In the genomic region with DNA sequence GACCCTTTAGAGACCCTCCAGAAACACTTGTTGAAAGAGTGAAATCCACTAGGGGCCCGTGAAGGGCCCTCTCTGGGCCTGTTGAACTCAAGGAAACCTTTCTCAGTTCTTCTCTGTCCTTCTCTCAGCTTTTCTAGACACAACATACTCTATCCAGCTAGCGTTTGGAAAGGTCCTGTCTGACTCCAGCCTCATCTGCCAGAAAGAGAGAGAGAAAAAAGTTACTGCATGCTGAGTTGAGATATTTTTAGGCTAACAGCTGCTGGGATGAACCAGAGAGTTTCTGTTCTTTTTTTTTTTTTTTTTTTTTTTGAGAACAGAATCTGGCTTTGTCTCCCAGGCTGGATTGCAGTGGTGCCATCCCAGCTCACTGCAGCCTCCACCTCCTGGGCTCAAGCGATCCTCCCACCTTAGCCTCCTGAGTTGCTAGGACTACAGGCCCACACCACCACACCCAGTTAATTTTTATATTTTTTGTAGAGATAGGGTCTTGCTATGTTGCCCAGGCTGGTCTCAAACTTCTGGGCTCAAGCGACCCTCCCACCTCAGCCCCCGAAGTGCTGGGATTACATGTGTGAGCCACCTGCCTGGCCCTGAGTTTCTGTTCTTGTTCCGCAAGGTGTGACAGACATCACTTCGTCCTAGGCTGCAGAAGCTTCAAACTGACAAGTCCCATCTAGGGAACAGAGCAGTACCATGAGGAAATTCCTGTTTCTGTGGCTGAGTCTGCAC, we compare ENCODE assay signal across 12 cellular contexts. TPM values are rescaled to one million over a fixed set of nuclear protein-coding genes. Genes with fewer than 3 reads are reported as not detected.
DNase-seq lines count a peak whose midpoint lies in the region; ATAC-seq and TF ChIP-seq lines count a peak whose summit lies in the region.
"Had no signal": no experiment of that assay in that cellular context is flagged by ENCODE, and none has a peak within 500 bp of the region (broad histone marks: within the 10 kb centered on the region; RNA-seq: fewer than 3 reads in every experiment).

No MANE protein-coding gene starts in this region.

- no peaks in the 10 kb centered on the region for H3K79me2 ChIP-seq in OCI-LY3 (ENCODE audit: low read length)

- H4K20me1 ChIP-seq in OCI-LY3 (ENCODE audit: insufficient read depth, low read length) = no peaks in the 10 kb centered on the region

- H3K9ac ChIP-seq in OCI-LY3 (ENCODE audit: low read length) = no peak overlapping the region

- H3K27ac ChIP-seq in OCI-LY3 (ENCODE audit: low read length) (no peak overlapping the region), tibial artery (no peak overlapping the region)
- H3K27ac ChIP-seq: body of pancreas had no signal

- TF ChIP-seq CTCF in OCI-LY3 (IDR thresholded peaks at IDR 0.05; ENCODE audit: low read depth, low read length) (no peak), fibroblast of villous mesenchyme (IDR thresholded peaks at IDR 0.05; ENCODE audit: insufficient read depth, low read depth, low read length) (no peak), nephron progenitor cell (IDR thresholded peaks at IDR 0.05) (no peak), tibial artery (IDR thresholded peaks at IDR 0.05) (no peak)

- H3K4me1 Mint-ChIP-seq in nephron progenitor cell = peaks cover 34% of the 10 kb centered on the region

- H3K27me3 ChIP-seq in OCI-LY3 (ENCODE audit: low read depth, low read length) (no peaks in the 10 kb centered on the region), tibial artery (no peaks in the 10 kb centered on the region)
- H3K27me3 ChIP-seq: body of pancreas had no signal

- peaks cover 4% of the 10 kb centered on the region for H3K27me3 Mint-ChIP-seq in nephron progenitor cell (ENCODE audit: low read depth, poor library complexity)
- H3K27me3 Mint-ChIP-seq: progenitor cell of endocrine pancreas had no signal

- no peaks in the 10 kb centered on the region for H3K36me3 ChIP-seq in OCI-LY3 (replicated peaks; ENCODE audit: low read depth, low read length)
- no peaks in the 10 kb centered on the region for H3K36me3 ChIP-seq in tibial artery

- H3K36me3 Mint-ChIP-seq in nephron progenitor cell (ENCODE audit: low read depth) = no peaks in the 10 kb centered on the region

- no peak for ATAC-seq in GM21515 (IDR thresholded peaks at IDR 0.05; ENCODE audit: unreplicated experiment)
- no peak for ATAC-seq in HG02610 (IDR thresholded peaks at IDR 0.05; ENCODE audit: unreplicated experiment)
- ATAC-seq in HG03342 (IDR thresholded peaks at IDR 0.05; ENCODE audit: unreplicated experiment) = no peak
- ATAC-seq: body of pancreas, Panc1 had no signal

- H3K4me1 ChIP-seq in OCI-LY3 (ENCODE audit: low read length) (peaks cover 14% of the 10 kb centered on the region), tibial artery (peaks cover 0 to 6% (median 0%) of the 10 kb centered on the region in 4 donors)

- no peak overlapping the region for H3K4me3 Mint-ChIP-seq in nephron progenitor cell

- H2AFZ ChIP-seq in OCI-LY3 (ENCODE audit: low read depth, low read length) = no peak overlapping the region

- H3K27ac Mint-ChIP-seq in nephron progenitor cell = peak overlapping the region; percentile 85
- H3K27ac Mint-ChIP-seq: progenitor cell of endocrine pancreas had no signal

- H3K4me3 ChIP-seq in OCI-LY3 (ENCODE audit: low read length) (no peak overlapping the region), fibroblast of villous mesenchyme (ENCODE audit: low read depth, low read length) (no peak overlapping the region), tibial artery (no peak overlapping the region)
- H3K4me3 ChIP-seq: body of pancreas had no signal

- no peaks in the 10 kb centered on the region for H3K9me3 Mint-ChIP-seq in nephron progenitor cell

- intact Hi-C loops in tibial artery (cut with DNase I; ENCODE audit: low total_unique reads) = no loop called here

- peak overlapping the region; percentile 45 for H3K4me2 ChIP-seq in OCI-LY3 (ENCODE audit: low read length)

- peak; percentile 51 for DNase-seq in AG20443 (ENCODE audit: low spot score)
- DNase-seq in fibroblast of villous mesenchyme (ENCODE audit: low read depth) = peak; percentile 53
- no peak for DNase-seq in nephron progenitor cell
- no peak for DNase-seq in tibial artery
- DNase-seq: body of pancreas, NCI-H187 treated with DMSO at 0.1 percent for 48 hours had no signal

- no peaks in the 10 kb centered on the region for H3K9me3 ChIP-seq in OCI-LY3 (ENCODE audit: insufficient read depth, low read length)
- H3K9me3 ChIP-seq in tibial artery = no peaks in the 10 kb centered on the region
- H3K9me3 ChIP-seq: body of pancreas had no signal

RNA-seq across cellular contexts. Expression of gene TEX2, which starts 14.9 kb away (rescaled TPM):
- 38.0 and 45.8 TPM in 2 replicates for total RNA-seq in fibroblast of villous mesenchyme

Comparison
In these comparisons a context has a peak if more than half of its experiments do, and no peak if none do; other contexts are left out.
1. DNase-seq: peak in AG20443 (single experiment) and fibroblast of villous mesenchyme (single experiment); none in nephron progenitor cell (single experiment) and tibial artery (0 of 2).